In genomic region chr6:140415266-140415665, GRCh38 we compare ENCODE assay signal across 13 cellular contexts.
"Had no signal": no experiment of that assay in that cellular context is flagged by ENCODE, and none has a peak within 500 bp of the region (broad histone marks: within the 10 kb centered on the region; RNA-seq: fewer than 3 reads in every experiment).

No MANE protein-coding gene starts in this region.

- H3K27ac ChIP-seq: brain microvascular endothelial cell, coronary artery, lower lobe of right lung had no signal

- DNase-seq: activated CD4-positive, alpha-beta T cell treated with anti-CD3 and anti-CD28 coated beads, Interleukin-2, amount 10 ng/mL, durations not matched to agents 24 days and 14 days; activated CD8-positive, alpha-beta memory T cell treated with anti-CD3 and anti-CD28 coated beads, Interleukin-2, amount 50 U/mL, for 4 hours; activated effector memory CD4-positive, alpha-beta T cell treated with anti-CD3 and anti-CD28 coated beads, Interleukin-2, amount 50 U/mL, for 16 hours; activated naive CD4-positive, alpha-beta T cell treated with anti-CD3 and anti-CD28 coated beads, Interleukin-2, amount 50 U/mL, for 16 hours; activated T-cell treated with anti-CD3 and anti-CD28 coated beads, Interleukin-2, amount 50 U/mL, for 72 hours; aorta; brain microvascular endothelial cell; lower lobe of right lung; natural killer cell; stimulated activated naive B cell treated with anti-CD40 and anti-IgM and Interleukin-4, amounts not matched to agents 10 μg/mL and 1 μg/mL and 100 μg/mL, for 72 hours; T-helper 1 cell; T1000 had no signal

- H3K4me3 ChIP-seq: coronary artery, lower lobe of right lung had no signal

- H3K27me3 ChIP-seq: brain microvascular endothelial cell had no signal

- H3K36me3 ChIP-seq: brain microvascular endothelial cell, lower lobe of right lung had no signal

- H3K9me3 ChIP-seq: lower lobe of right lung had no signal

- H3K4me1 ChIP-seq: lower lobe of right lung had no signal
